Comparison of ENCODE assay signal across 9 cellular contexts in genomic region chr17:1229891-1230571, GRCh38. TPM values are rescaled to one million over a fixed set of nuclear protein-coding genes. Genes with fewer than 3 reads are reported as not detected.
A peak's percentile ranks its signal among the peaks of the same experiment; 100 is the strongest.
DNase-seq lines count a peak whose midpoint lies in the region; ATAC-seq and TF ChIP-seq lines count a peak whose summit lies in the region.
"Had no signal": no experiment of that assay in that cellular context is flagged by ENCODE, and none has a peak within 500 bp of the region (broad histone marks: within the 10 kb centered on the region; RNA-seq: fewer than 3 reads in every experiment).

No MANE protein-coding gene starts in this region.

- no peaks in the 10 kb centered on the region for H3K36me3 ChIP-seq in PC-3 (ENCODE audit: low read depth, low read length)
- H3K36me3 ChIP-seq in fibroblast of lung (ENCODE audit: control insufficient read depth, insufficient read depth, low read length) = no peaks in the 10 kb centered on the region

- in situ Hi-C loops in GM13976 (cut with MboI; ENCODE audit: low sequenced_read_pairs, unreplicated experiment) = no loop called here

- no peak overlapping the region; the same call in 1 of the 2 replicates for H3K4me3 ChIP-seq in PC-3 (ENCODE audit: low read length)
- peak overlapping the region in 1 of 4 experiments; percentile 20 for H3K4me3 ChIP-seq in fibroblast of lung (replicated peaks in 1 of 4; ENCODE audit: control extremely low read depth in 1 of 4, insufficient read depth in 1 of 4, low read depth in 3 of 4, low read length in 4 of 4)
- peak overlapping the region; percentile 26 to 59 (median 52) for H3K4me3 ChIP-seq in skin epidermis

- POLR2A ChIA-PET in PC-3 (lab: Charles Lee; ENCODE audit: unreplicated experiment) = no interaction called here

- no peaks in the 10 kb centered on the region for H3F3A ChIP-seq in PC-3 (ENCODE audit: low read length, unreplicated experiment)

- no peak for ATAC-seq in PC-3

- H2AFZ ChIP-seq in PC-3 (ENCODE audit: low read length) (no peak overlapping the region), fibroblast of lung (ENCODE audit: low read length) (no peak overlapping the region)

- H3K4me1 ChIP-seq in PC-3 (ENCODE audit: insufficient read depth, low read length) (peaks cover 6% of the 10 kb centered on the region; the same call in 1 of the 2 replicates), fibroblast of lung (ENCODE audit: control insufficient read depth, extremely low read depth, insufficient read depth, low read length) (no peaks in the 10 kb centered on the region)

- H3K27ac ChIP-seq in PC-3 (ENCODE audit: low read length) (no peak overlapping the region), fibroblast of lung (ENCODE audit: insufficient read depth, low read length) (no peak overlapping the region), skin epidermis (peak overlapping the region in 15 of 21 experiments; percentile 14 to 85 (median 72))

- H3K79me2 ChIP-seq in PC-3 (ENCODE audit: low read length) (no peaks in the 10 kb centered on the region), fibroblast of lung (ENCODE audit: control insufficient read depth, insufficient read depth, low read length) (no peaks in the 10 kb centered on the region)

- H3K9me3 ChIP-seq in PC-3 (ENCODE audit: low read length) (no peaks in the 10 kb centered on the region), fibroblast of lung (ENCODE audit: control insufficient read depth, insufficient read depth, low read depth, low read length) (no peaks in the 10 kb centered on the region)

- CTCF ChIA-PET in PC-3 (lab: Charles Lee) = interaction anchor here (0.6 kb wide), 1 partner anchor 58 kb away, joined by 4 read pairs; no protein-coding TSS in a partner anchor

- H3K9ac ChIP-seq in PC-3 (ENCODE audit: low read length) (no peak overlapping the region), fibroblast of lung (ENCODE audit: insufficient read depth, low read length) (no peak overlapping the region)

- DNase-seq in GM13976 (ENCODE audit: low spot score) (peak; percentile 53), PC-3 (no peak), fibroblast of lung (ENCODE audit: low read depth in 2 of 2) (no peak), DMS114 treated with DMSO at 0.1 percent for 48 hours (lab: John Stamatoyannopoulos, UW; ENCODE audit: unreplicated experiment) (no peak), middle frontal gyrus (ENCODE audit: extremely low spot score, low spot score) (no peak), SKM-1 treated with dmso at 0.1 percent for 144 hours (lab: John Stamatoyannopoulos, UW; ENCODE audit: unreplicated experiment) (no peak), SW480 (ENCODE audit: low spot score) (no peak)
- DNase-seq: activated CD4-positive, alpha-beta T cell treated with anti-CD3 and anti-CD28 coated beads for 1 hour had no signal

- H4K20me1 ChIP-seq in PC-3 (ENCODE audit: low read length) = no peaks in the 10 kb centered on the region
- no peaks in the 10 kb centered on the region for H4K20me1 ChIP-seq in fibroblast of lung (ENCODE audit: control insufficient read depth, extremely low read depth, insufficient read depth, low read length)

- TF ChIP-seq CTCF in GM13976 (IDR thresholded peaks at IDR 0.05; ENCODE audit: borderline replicate concordance, control extremely low read depth, extremely low read depth, insufficient read depth, missing control alignments) = no peak
- TF ChIP-seq CTCF in PC-3 (conservative IDR thresholded peaks at IDR 0.05; ENCODE audit: low read depth, low read length) = no peak
- TF ChIP-seq CTCF in fibroblast of lung (conservative IDR thresholded peaks at IDR 0.05 in 1 of 2, IDR thresholded peaks at IDR 0.05 in 1 of 2; ENCODE audit: low read depth in 1 of 2, low read length in 2 of 2) = no peak

- intact Hi-C loops in PC-3 (cut with micrococcal nuclease) = no loop called here

- H3K4me2 ChIP-seq in PC-3 (ENCODE audit: low read length) (peak overlapping the region; percentile 37; the same call in 1 of the 2 replicates), fibroblast of lung (ENCODE audit: extremely low read depth, insufficient read depth, low read length) (peak overlapping the region; percentile 23)

- H3K9me2 ChIP-seq in PC-3 (replicated peaks; ENCODE audit: low read length) = no peaks in the 10 kb centered on the region

- BruUV-seq in PC-3 (replicated peaks; lab: Mats Ljungman, UMichigan) = no TSS peak

- H3K27me3 ChIP-seq in PC-3 (ENCODE audit: low read length) (peaks cover 7% of the 10 kb centered on the region), fibroblast of lung (ENCODE audit: control insufficient read depth, insufficient read depth, low read length) (peaks cover 39% of the 10 kb centered on the region)

RNA-seq across cellular contexts. Expression of gene BHLHA9, which starts 40.2 kb away (rescaled TPM):
- total RNA-seq in PC-3 (2014; rRNA removed) (not detected in 2 replicates), fibroblast of lung (not detected in 2 replicates)
- polyA plus RNA-seq in fibroblast of lung = not detected in 2 replicates
- not detected in 2 replicates for polyA plus RNA-seq in fibroblast of lung (2012)
- polyA minus RNA-seq in fibroblast of lung (ENCODE audit: low replicate concordance) = not detected in 2 replicates

RNA-seq across cellular contexts. Expression of gene TRARG1, which starts 49.4 kb away (rescaled TPM):
- total RNA-seq in PC-3 (2014; rRNA removed) = not detected in 2 replicates
- total RNA-seq in fibroblast of lung = not detected in 2 replicates
- polyA plus RNA-seq in fibroblast of lung = not detected in 2 replicates
- not detected in 2 replicates for polyA plus RNA-seq in fibroblast of lung (2012)
- polyA minus RNA-seq in fibroblast of lung (ENCODE audit: low replicate concordance) = not detected in 2 replicates

RNA-seq across cellular contexts. Expression of gene ABR, which starts 50.2 kb away (rescaled TPM):
- total RNA-seq in PC-3 (2014; rRNA removed) (35.4 and 58.5 TPM in 2 replicates), fibroblast of lung (84.7 and 91.9 TPM in 2 replicates)
- polyA plus RNA-seq in fibroblast of lung = 43.7 and 51.5 TPM in 2 replicates
- 46.2 and 48.9 TPM in 2 replicates for polyA plus RNA-seq in fibroblast of lung (2012)
- 184 and 229 TPM in 2 replicates for polyA minus RNA-seq in fibroblast of lung (ENCODE audit: low replicate concordance)

Comparison
In these comparisons a context has a peak if more than half of its experiments do, and no peak if none do; other contexts are left out.
1. H3K27ac ChIP-seq: peak in skin epidermis (15 of 21); none in PC-3 (single experiment) and fibroblast of lung (single experiment).